Comparison of ENCODE assay signal across 2 cellular contexts in genomic region chr11:133081730-133082452, GRCh38.
TF ChIP-seq lines count a peak whose summit lies in the region.

No MANE protein-coding gene starts in this region.

TF ChIP-seq in GM23338, 12 proteins besides CTCF, POLR2A, EP300 and RAD21:
- no peak for TF ChIP-seq ZNF331 (CRISPR knock-in tag; IDR thresholded peaks at IDR 0.05; ENCODE audit: low read depth)
- TF ChIP-seq, protein P1, sequence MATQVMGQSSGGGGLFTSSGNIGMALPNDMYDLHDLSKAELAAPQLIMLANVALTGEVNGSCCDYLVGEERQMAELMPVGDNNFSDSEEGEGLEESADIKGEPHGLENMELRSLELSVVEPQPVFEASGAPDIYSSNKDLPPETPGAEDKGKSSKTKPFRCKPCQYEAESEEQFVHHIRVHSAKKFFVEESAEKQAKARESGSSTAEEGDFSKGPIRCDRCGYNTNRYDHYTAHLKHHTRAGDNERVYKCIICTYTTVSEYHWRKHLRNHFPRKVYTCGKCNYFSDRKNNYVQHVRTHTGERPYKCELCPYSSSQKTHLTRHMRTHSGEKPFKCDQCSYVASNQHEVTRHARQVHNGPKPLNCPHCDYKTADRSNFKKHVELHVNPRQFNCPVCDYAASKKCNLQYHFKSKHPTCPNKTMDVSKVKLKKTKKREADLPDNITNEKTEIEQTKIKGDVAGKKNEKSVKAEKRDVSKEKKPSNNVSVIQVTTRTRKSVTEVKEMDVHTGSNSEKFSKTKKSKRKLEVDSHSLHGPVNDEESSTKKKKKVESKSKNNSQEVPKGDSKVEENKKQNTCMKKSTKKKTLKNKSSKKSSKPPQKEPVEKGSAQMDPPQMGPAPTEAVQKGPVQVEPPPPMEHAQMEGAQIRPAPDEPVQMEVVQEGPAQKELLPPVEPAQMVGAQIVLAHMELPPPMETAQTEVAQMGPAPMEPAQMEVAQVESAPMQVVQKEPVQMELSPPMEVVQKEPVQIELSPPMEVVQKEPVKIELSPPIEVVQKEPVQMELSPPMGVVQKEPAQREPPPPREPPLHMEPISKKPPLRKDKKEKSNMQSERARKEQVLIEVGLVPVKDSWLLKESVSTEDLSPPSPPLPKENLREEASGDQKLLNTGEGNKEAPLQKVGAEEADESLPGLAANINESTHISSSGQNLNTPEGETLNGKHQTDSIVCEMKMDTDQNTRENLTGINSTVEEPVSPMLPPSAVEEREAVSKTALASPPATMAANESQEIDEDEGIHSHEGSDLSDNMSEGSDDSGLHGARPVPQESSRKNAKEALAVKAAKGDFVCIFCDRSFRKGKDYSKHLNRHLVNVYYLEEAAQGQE (IDR thresholded peaks at IDR 0.05; ENCODE audit: unreplicated experiment): no peak
- TF ChIP-seq ZNF462 (CRISPR knock-in tag; IDR thresholded peaks at IDR 0.05): no peak
- TF ChIP-seq ZNF114 (CRISPR knock-in tag; IDR thresholded peaks at IDR 0.05): no peak
- TF ChIP-seq POLR2AphosphoS5 (IDR thresholded peaks at IDR 0.05; ENCODE audit: low read depth): no peak; the same call in 1 of the 2 replicates
- TF ChIP-seq, protein P2, sequence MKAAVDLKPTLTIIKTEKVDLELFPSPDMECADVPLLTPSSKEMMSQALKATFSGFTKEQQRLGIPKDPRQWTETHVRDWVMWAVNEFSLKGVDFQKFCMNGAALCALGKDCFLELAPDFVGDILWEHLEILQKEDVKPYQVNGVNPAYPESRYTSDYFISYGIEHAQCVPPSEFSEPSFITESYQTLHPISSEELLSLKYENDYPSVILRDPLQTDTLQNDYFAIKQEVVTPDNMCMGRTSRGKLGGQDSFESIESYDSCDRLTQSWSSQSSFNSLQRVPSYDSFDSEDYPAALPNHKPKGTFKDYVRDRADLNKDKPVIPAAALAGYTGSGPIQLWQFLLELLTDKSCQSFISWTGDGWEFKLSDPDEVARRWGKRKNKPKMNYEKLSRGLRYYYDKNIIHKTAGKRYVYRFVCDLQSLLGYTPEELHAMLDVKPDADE (IDR thresholded peaks at IDR 0.05): no peak
- TF ChIP-seq CREB1 (CRISPR knock-in tag; IDR thresholded peaks at IDR 0.05; ENCODE audit: low read depth): no peak
- TF ChIP-seq EZH2 (IDR thresholded peaks at IDR 0.05; ENCODE audit: low read depth, unreplicated experiment): no peak
- no peak for TF ChIP-seq NANOG (IDR thresholded peaks at IDR 0.05; ENCODE audit: borderline replicate concordance)
- TF ChIP-seq JUNB (IDR thresholded peaks at IDR 0.05; ENCODE audit: unreplicated experiment): no peak
- no peak for TF ChIP-seq STAT1 (IDR thresholded peaks at IDR 0.05; ENCODE audit: unreplicated experiment)
- no peak for TF ChIP-seq EZH2phosphoT487 (IDR thresholded peaks at IDR 0.05; ENCODE audit: unreplicated experiment)

TF ChIP-seq in H1, 55 proteins besides CTCF, POLR2A, EP300 and RAD21:
- no peak for TF ChIP-seq ASH2L (IDR thresholded peaks at IDR 0.05; ENCODE audit: low read length)
- TF ChIP-seq POLR2AphosphoS5 (IDR thresholded peaks at IDR 0.05; ENCODE audit: low read depth, low read length): no peak
- TF ChIP-seq RXRA (IDR thresholded peaks at IDR 0.05; ENCODE audit: insufficient read depth, low read depth, low read length): no peak
- no peak for TF ChIP-seq TCF12 (IDR thresholded peaks at IDR 0.05; ENCODE audit: low read depth, low read length)
- TF ChIP-seq, protein P3, sequence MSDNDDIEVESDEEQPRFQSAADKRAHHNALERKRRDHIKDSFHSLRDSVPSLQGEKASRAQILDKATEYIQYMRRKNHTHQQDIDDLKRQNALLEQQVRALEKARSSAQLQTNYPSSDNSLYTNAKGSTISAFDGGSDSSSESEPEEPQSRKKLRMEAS (IDR thresholded peaks at IDR 0.05): no peak
